1 cellular context compared by ENCODE assay signal in genomic region chr16:56931769-56932587, GRCh38.
TF ChIP-seq lines count a peak whose summit lies in the region.

HERPUD1 (plus strand) TSS chr16:56932142; CDS start chr16:56932245, 103 bp downstream.

TF ChIP-seq in HepG2, 621 proteins besides CTCF, POLR2A, EP300 and RAD21 (continued from another document and continues in another):
- TF ChIP-seq, protein P1, sequence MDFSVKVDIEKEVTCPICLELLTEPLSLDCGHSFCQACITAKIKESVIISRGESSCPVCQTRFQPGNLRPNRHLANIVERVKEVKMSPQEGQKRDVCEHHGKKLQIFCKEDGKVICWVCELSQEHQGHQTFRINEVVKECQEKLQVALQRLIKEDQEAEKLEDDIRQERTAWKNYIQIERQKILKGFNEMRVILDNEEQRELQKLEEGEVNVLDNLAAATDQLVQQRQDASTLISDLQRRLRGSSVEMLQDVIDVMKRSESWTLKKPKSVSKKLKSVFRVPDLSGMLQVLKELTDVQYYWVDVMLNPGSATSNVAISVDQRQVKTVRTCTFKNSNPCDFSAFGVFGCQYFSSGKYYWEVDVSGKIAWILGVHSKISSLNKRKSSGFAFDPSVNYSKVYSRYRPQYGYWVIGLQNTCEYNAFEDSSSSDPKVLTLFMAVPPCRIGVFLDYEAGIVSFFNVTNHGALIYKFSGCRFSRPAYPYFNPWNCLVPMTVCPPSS (IDR thresholded peaks at IDR 0.05), result no peak
- TF ChIP-seq SOX13 (IDR thresholded peaks at IDR 0.05), result no peak
- peak in 1 of 2 experiments; percentile 47; a peak in 2 of 4 replicates for TF ChIP-seq SOX13 (CRISPR knock-in tag; conservative IDR thresholded peaks at IDR 0.05 in 1 of 2, IDR thresholded peaks at IDR 0.05 in 1 of 2)
- no peak for TF ChIP-seq BCLAF1 (IDR thresholded peaks at IDR 0.05)
- TF ChIP-seq TAF1 (CRISPR knock-in tag; IDR thresholded peaks at IDR 0.05), result peak; percentile 98
- 0 out of 2 replicates have a peak, but pooled peaks have one; percentile 56 for TF ChIP-seq HMG20A (CRISPR knock-in tag; IDR thresholded peaks at IDR 0.05; ENCODE audit: borderline replicate concordance)
- TF ChIP-seq ZNF34 (CRISPR knock-in tag; IDR thresholded peaks at IDR 0.05; ENCODE audit: borderline replicate concordance), result no peak
- TF ChIP-seq RXRB (CRISPR knock-in tag; IDR thresholded peaks at IDR 0.05; ENCODE audit: borderline replicate concordance), result peak; percentile 74
- TF ChIP-seq, protein P2, sequence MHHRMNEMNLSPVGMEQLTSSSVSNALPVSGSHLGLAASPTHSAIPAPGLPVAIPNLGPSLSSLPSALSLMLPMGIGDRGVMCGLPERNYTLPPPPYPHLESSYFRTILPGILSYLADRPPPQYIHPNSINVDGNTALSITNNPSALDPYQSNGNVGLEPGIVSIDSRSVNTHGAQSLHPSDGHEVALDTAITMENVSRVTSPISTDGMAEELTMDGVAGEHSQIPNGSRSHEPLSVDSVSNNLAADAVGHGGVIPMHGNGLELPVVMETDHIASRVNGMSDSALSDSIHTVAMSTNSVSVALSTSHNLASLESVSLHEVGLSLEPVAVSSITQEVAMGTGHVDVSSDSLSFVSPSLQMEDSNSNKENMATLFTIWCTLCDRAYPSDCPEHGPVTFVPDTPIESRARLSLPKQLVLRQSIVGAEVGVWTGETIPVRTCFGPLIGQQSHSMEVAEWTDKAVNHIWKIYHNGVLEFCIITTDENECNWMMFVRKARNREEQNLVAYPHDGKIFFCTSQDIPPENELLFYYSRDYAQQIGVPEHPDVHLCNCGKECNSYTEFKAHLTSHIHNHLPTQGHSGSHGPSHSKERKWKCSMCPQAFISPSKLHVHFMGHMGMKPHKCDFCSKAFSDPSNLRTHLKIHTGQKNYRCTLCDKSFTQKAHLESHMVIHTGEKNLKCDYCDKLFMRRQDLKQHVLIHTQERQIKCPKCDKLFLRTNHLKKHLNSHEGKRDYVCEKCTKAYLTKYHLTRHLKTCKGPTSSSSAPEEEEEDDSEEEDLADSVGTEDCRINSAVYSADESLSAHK (CRISPR knock-in tag; IDR thresholded peaks at IDR 0.05; ENCODE audit: borderline replicate concordance), result no peak; the same call in 1 of the 2 replicates
- peak; percentile 95; the same call in 1 of the 2 replicates for TF ChIP-seq ZNF776 (CRISPR knock-in tag; IDR thresholded peaks at IDR 0.05)
- TF ChIP-seq, protein P3, sequence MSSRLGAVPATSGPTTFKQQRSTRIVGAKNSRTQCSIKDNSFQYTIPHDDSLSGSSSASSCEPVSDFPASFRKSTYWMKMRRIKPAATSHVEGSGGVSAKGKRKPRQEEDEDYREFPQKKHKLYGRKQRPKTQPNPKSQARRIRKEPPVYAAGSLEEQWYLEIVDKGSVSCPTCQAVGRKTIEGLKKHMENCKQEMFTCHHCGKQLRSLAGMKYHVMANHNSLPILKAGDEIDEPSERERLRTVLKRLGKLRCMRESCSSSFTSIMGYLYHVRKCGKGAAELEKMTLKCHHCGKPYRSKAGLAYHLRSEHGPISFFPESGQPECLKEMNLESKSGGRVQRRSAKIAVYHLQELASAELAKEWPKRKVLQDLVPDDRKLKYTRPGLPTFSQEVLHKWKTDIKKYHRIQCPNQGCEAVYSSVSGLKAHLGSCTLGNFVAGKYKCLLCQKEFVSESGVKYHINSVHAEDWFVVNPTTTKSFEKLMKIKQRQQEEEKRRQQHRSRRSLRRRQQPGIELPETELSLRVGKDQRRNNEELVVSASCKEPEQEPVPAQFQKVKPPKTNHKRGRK (CRISPR knock-in tag; IDR thresholded peaks at IDR 0.05), result 0 out of 2 replicates have a peak, but pooled peaks have one; percentile 81
- TF ChIP-seq ZNF431 (CRISPR knock-in tag; IDR thresholded peaks at IDR 0.05; ENCODE audit: borderline replicate concordance, low read depth), result peak; percentile 80
- peak; percentile 72 for TF ChIP-seq ZNF121 (CRISPR knock-in tag; IDR thresholded peaks at IDR 0.05)
- peak; percentile 79 for TF ChIP-seq ZMYM2 (CRISPR knock-in tag; IDR thresholded peaks at IDR 0.05)
- TF ChIP-seq, protein P4, sequence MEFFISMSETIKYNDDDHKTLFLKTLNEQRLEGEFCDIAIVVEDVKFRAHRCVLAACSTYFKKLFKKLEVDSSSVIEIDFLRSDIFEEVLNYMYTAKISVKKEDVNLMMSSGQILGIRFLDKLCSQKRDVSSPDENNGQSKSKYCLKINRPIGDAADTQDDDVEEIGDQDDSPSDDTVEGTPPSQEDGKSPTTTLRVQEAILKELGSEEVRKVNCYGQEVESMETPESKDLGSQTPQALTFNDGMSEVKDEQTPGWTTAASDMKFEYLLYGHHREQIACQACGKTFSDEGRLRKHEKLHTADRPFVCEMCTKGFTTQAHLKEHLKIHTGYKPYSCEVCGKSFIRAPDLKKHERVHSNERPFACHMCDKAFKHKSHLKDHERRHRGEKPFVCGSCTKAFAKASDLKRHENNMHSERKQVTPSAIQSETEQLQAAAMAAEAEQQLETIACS (CRISPR knock-in tag; IDR thresholded peaks at IDR 0.05), result peak; percentile 94
- TF ChIP-seq MED8 (CRISPR knock-in tag; IDR thresholded peaks at IDR 0.05; ENCODE audit: insufficient replicate concordance), result peak; percentile 95
- peak; percentile 84; the same call in 1 of the 2 replicates for TF ChIP-seq RELA (CRISPR knock-in tag; IDR thresholded peaks at IDR 0.05)
- peak; percentile 88 for TF ChIP-seq ZNF670 (CRISPR knock-in tag; IDR thresholded peaks at IDR 0.05; ENCODE audit: borderline replicate concordance)
- TF ChIP-seq TAF15 (IDR thresholded peaks at IDR 0.05; ENCODE audit: low read depth, low read length, poor library complexity, severe bottlenecking), result no peak
- TF ChIP-seq NFYB (CRISPR knock-in tag; IDR thresholded peaks at IDR 0.05), result peak; percentile 95
- peak; percentile 74; the same call in 1 of the 2 replicates for TF ChIP-seq ZFP36L1 (CRISPR knock-in tag; IDR thresholded peaks at IDR 0.05)
- no peak for TF ChIP-seq NFE2L2 (IDR thresholded peaks at IDR 0.05; ENCODE audit: low read length)
- peak; percentile 88 for TF ChIP-seq ESRRA (CRISPR knock-in tag; IDR thresholded peaks at IDR 0.05; ENCODE audit: low read depth)
- no peak for TF ChIP-seq FOXK2 (IDR thresholded peaks at IDR 0.05)
- peak; percentile 31; the same call in 1 of the 2 replicates for TF ChIP-seq MIER2 (CRISPR knock-in tag; IDR thresholded peaks at IDR 0.05)
- no peak; the same call in 1 of the 2 replicates for TF ChIP-seq ZNF232 (CRISPR knock-in tag; IDR thresholded peaks at IDR 0.05; ENCODE audit: borderline replicate concordance)
- no peak for TF ChIP-seq TCF12 (IDR thresholded peaks at IDR 0.05)
- TF ChIP-seq TCF12 (CRISPR knock-in tag; IDR thresholded peaks at IDR 0.05), result peak; percentile 85; the same call in 1 of the 2 replicates
- TF ChIP-seq ZNF33B (CRISPR knock-in tag; IDR thresholded peaks at IDR 0.05), result no peak; the same call in none of the 2 replicates
- TF ChIP-seq NFRKB (IDR thresholded peaks at IDR 0.05), result no peak
- no peak for TF ChIP-seq PAWR (CRISPR knock-in tag; IDR thresholded peaks at IDR 0.05; ENCODE audit: borderline replicate concordance)
- TF ChIP-seq TEF (CRISPR knock-in tag; IDR thresholded peaks at IDR 0.05), result peak; percentile 80
- TF ChIP-seq TBL1XR1 (IDR thresholded peaks at IDR 0.05; ENCODE audit: borderline replicate concordance, low read length, partially characterized antibody), result peak; percentile 77
- no peak for TF ChIP-seq MATR3 (CRISPR knock-in tag; IDR thresholded peaks at IDR 0.05)
- TF ChIP-seq SRSF1 (optimal IDR thresholded peaks at IDR 0.05; ENCODE audit: low read depth, low read length), result peak; percentile 81
- TF ChIP-seq ZNF136 (CRISPR knock-in tag; IDR thresholded peaks at IDR 0.05; ENCODE audit: low read depth), result peak; percentile 73; the same call in 1 of the 2 replicates
- no peak for TF ChIP-seq BRCA1 (CRISPR knock-in tag; IDR thresholded peaks at IDR 0.05)
- TF ChIP-seq, protein P5, sequence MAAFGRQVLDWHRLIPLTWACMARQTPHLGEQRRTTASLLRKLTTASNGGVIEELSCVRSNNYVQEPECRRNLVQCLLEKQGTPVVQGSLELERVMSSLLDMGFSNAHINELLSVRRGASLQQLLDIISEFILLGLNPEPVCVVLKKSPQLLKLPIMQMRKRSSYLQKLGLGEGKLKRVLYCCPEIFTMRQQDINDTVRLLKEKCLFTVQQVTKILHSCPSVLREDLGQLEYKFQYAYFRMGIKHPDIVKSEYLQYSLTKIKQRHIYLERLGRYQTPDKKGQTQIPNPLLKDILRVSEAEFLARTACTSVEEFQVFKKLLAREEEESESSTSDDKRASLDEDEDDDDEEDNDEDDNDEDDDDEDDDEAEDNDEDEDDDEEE (CRISPR knock-in tag; IDR thresholded peaks at IDR 0.05), result peak; percentile 20
- no peak for TF ChIP-seq LCORL (IDR thresholded peaks at IDR 0.05)
- TF ChIP-seq LCORL (CRISPR knock-in tag; IDR thresholded peaks at IDR 0.05), result peak; percentile 81; the same call in 1 of the 2 replicates
- TF ChIP-seq IRF2 (CRISPR knock-in tag; IDR thresholded peaks at IDR 0.05), result peak; percentile 89
- TF ChIP-seq RORA (CRISPR knock-in tag; IDR thresholded peaks at IDR 0.05), result no peak
- no peak for TF ChIP-seq ISX (CRISPR knock-in tag; conservative IDR thresholded peaks at IDR 0.05)
- TF ChIP-seq, protein P6, sequence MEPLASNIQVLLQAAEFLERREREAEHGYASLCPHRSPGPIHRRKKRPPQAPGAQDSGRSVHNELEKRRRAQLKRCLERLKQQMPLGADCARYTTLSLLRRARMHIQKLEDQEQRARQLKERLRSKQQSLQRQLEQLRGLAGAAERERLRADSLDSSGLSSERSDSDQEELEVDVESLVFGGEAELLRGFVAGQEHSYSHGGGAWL (CRISPR knock-in tag; IDR thresholded peaks at IDR 0.05), result peak; percentile 94
- TF ChIP-seq ZNF335 (CRISPR knock-in tag; IDR thresholded peaks at IDR 0.05), result peak; percentile 89
- peak; percentile 85 for TF ChIP-seq SATB2 (CRISPR knock-in tag; IDR thresholded peaks at IDR 0.05)
- TF ChIP-seq ZFYVE20 (CRISPR knock-in tag; IDR thresholded peaks at IDR 0.05; ENCODE audit: borderline replicate concordance, low read depth), result peak; percentile 94; the same call in 1 of the 2 replicates
- TF ChIP-seq GFI1 (CRISPR knock-in tag; IDR thresholded peaks at IDR 0.05; ENCODE audit: borderline replicate concordance), result peak; percentile 97
- TF ChIP-seq ZNF879 (CRISPR knock-in tag; IDR thresholded peaks at IDR 0.05), result no peak
- TF ChIP-seq ZNF547 (CRISPR knock-in tag; IDR thresholded peaks at IDR 0.05), result peak; percentile 81; the same call in 1 of the 2 replicates
- TF ChIP-seq FOXO1 (CRISPR knock-in tag; IDR thresholded peaks at IDR 0.05), result peak; percentile 72
- TF ChIP-seq ZNF160 (CRISPR knock-in tag; IDR thresholded peaks at IDR 0.05), result peak; percentile 78
- no peak for TF ChIP-seq NONO (IDR thresholded peaks at IDR 0.05)
- peak; percentile 98 for TF ChIP-seq NONO (CRISPR knock-in tag; conservative IDR thresholded peaks at IDR 0.05)
- no peak for TF ChIP-seq ETS1 (CRISPR knock-in tag; IDR thresholded peaks at IDR 0.05)
- TF ChIP-seq, protein P7, sequence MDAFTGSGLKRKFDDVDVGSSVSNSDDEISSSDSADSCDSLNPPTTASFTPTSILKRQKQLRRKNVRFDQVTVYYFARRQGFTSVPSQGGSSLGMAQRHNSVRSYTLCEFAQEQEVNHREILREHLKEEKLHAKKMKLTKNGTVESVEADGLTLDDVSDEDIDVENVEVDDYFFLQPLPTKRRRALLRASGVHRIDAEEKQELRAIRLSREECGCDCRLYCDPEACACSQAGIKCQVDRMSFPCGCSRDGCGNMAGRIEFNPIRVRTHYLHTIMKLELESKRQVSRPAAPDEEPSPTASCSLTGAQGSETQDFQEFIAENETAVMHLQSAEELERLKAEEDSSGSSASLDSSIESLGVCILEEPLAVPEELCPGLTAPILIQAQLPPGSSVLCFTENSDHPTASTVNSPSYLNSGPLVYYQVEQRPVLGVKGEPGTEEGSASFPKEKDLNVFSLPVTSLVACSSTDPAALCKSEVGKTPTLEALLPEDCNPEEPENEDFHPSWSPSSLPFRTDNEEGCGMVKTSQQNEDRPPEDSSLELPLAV (CRISPR knock-in tag; conservative IDR thresholded peaks at IDR 0.05; ENCODE audit: low read depth), result no peak
- TF ChIP-seq BHLHE40 (IDR thresholded peaks at IDR 0.05; ENCODE audit: low read length), result peak; percentile 91
- TF ChIP-seq NKX3-1 (CRISPR knock-in tag; IDR thresholded peaks at IDR 0.05), result peak; percentile 47; the same call in 1 of the 2 replicates
- peak; percentile 98 for TF ChIP-seq XBP1 (CRISPR knock-in tag; IDR thresholded peaks at IDR 0.05)
